ENCODE assay signal across 7 cellular contexts in the genomic region with DNA sequence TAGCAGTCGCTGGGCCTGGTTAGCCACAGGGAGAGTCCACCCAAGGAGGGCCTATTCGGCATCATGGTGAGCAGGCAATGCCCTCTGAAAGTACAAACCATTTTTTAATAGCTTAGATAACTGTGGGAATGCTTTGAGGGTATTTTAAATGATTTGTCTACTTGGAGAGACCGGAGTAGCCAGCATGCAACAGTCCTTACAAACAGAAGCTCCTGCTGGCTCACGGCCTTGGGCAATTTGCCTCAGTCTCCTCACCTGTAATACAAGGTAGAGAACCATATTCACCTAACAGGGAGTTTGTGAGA.
"Had no signal": no experiment of that assay in that cellular context is flagged by ENCODE, and none has a peak within 500 bp of the region (broad histone marks: within the 10 kb centered on the region; RNA-seq: fewer than 3 reads in every experiment).

No MANE protein-coding gene starts in this region.

- FAIRE-seq: frontal cortex had no signal

- H3K9me3 Mint-ChIP-seq: activated naive CD4-positive, alpha-beta T cell treated with anti-CD3 and anti-CD28 coated beads for 36 hours; activated naive CD8-positive, alpha-beta T cell treated with anti-CD3 and anti-CD28 coated beads, Interleukin-2, amount 50 U/mL, for 24 hours; activated T-helper 2 cell treated with anti-CD3 and anti-CD28 coated beads, Interferon-gamma antibody, Interleukin-2, Interleukin-4, amounts not matched to agents 10 μg/mL and 5 μg/mL and 100 μg/mL, durations not matched to agents 14 hours and 24 hours and 36 hours; mesothelial cell of epicardium had no signal

- H3K4me3 ChIP-seq: lung had no signal

- H3K27ac Mint-ChIP-seq: activated naive CD4-positive, alpha-beta T cell treated with anti-CD3 and anti-CD28 coated beads for 36 hours; activated naive CD8-positive, alpha-beta T cell treated with anti-CD3 and anti-CD28 coated beads, Interleukin-2, amount 50 U/mL, for 24 hours; activated T-helper 2 cell treated with anti-CD3 and anti-CD28 coated beads, Interferon-gamma antibody, Interleukin-2, Interleukin-4, amounts not matched to agents 10 μg/mL and 5 μg/mL and 100 μg/mL, durations not matched to agents 14 hours and 24 hours and 36 hours; mesothelial cell of epicardium had no signal

- H3K4me1 Mint-ChIP-seq: activated naive CD8-positive, alpha-beta T cell treated with anti-CD3 and anti-CD28 coated beads, Interleukin-2, amount 50 U/mL, for 24 hours had no signal

- H3K4me3 Mint-ChIP-seq: activated naive CD4-positive, alpha-beta T cell treated with anti-CD3 and anti-CD28 coated beads for 36 hours; activated naive CD8-positive, alpha-beta T cell treated with anti-CD3 and anti-CD28 coated beads, Interleukin-2, amount 50 U/mL, for 24 hours; mesothelial cell of epicardium had no signal

- H3K36me3 Mint-ChIP-seq: mesothelial cell of epicardium had no signal

- DNase-seq: T1000 had no signal
